Comparison of ENCODE assay signal across 28 cellular contexts in the genomic region with DNA sequence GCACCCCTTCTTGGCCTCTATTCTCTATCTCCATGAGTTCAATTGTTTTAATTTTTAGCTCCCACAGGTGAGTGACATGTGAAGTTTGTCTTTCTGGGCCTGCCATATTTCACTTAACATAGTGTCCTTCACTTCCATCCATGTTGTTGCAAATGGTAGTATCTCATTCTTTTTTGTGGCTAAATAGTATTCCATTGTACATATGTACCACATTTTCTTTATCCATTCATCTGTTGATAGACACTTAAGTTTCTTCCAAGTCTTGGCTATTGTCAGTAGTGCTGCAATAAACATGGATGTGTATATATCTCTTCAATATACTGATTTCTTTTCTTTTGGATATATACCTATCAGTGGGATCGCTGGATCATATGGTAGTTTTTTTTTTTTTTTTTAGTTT.
"Had no signal": no experiment of that assay in that cellular context is flagged by ENCODE, and none has a peak within 500 bp of the region (broad histone marks: within the 10 kb centered on the region; RNA-seq: fewer than 3 reads in every experiment).

No MANE protein-coding gene starts in this region.

- H3K36me3 ChIP-seq: uterus had no signal

- H3K4me1 Mint-ChIP-seq: stimulated activated effector memory CD8-positive, alpha-beta T cell treated with anti-CD3 and anti-CD28 coated beads, Interleukin-12 subunit alpha, Interleukin-12 subunit beta, amount 100 ng/mL, for 72 hours; stimulated activated memory B cell treated with anti-CD40 and anti-IgM and Interleukin-4, amounts not matched to agents 10 μg/mL and 1 μg/mL and 100 μg/mL, for 72 hours; stimulated activated naive CD8-positive, alpha-beta T cell treated with anti-CD3 and anti-CD28 coated beads, Interleukin-15, amount 100 ng/mL, for 72 hours had no signal

- FAIRE-seq: urothelium cell line had no signal

- H3K9me3 ChIP-seq: stomach, testis, thoracic aorta, thyroid gland, tibial artery, transverse colon, upper lobe of left lung, upper lobe of right lung, uterus, vagina had no signal

- H3K9me3 Mint-ChIP-seq: stimulated activated effector memory CD8-positive, alpha-beta T cell treated with anti-CD3 and anti-CD28 coated beads, Interleukin-12 subunit alpha, Interleukin-12 subunit beta, amount 100 ng/mL, for 72 hours; stimulated activated naive CD8-positive, alpha-beta T cell treated with anti-CD3 and anti-CD28 coated beads, Interleukin-15, Interleukin-2, amounts not matched to agents 100 ng/mL and 50 ng/mL, for 24 hours; type B pancreatic cell had no signal

- ATAC-seq: stimulated activated effector memory CD8-positive, alpha-beta T cell treated with anti-CD3 and anti-CD28 coated beads, Interleukin-12 subunit alpha, Interleukin-12 subunit beta, amount 100 ng/mL, for 72 hours; stimulated activated memory B cell treated with anti-CD40 and anti-IgM and Interleukin-4, amounts not matched to agents 10 μg/mL and 1 μg/mL and 100 μg/mL, for 72 hours; stimulated activated naive B cell treated with anti-CD40 and anti-IgM and Interleukin-4, amounts not matched to agents 10 μg/mL and 1 μg/mL and 100 μg/mL, for 72 hours; stimulated activated naive CD8-positive, alpha-beta T cell treated with anti-CD3 and anti-CD28 coated beads, Interleukin-15, amount 100 ng/mL, for 72 hours; stimulated activated naive CD8-positive, alpha-beta T cell treated with anti-CD3 and anti-CD28 coated beads, Interleukin-15, Interleukin-2, amounts not matched to agents 100 U/mL and 50 U/mL, for 24 hours; upper lobe of right lung had no signal

- H3K4me1 ChIP-seq: testis, upper lobe of left lung, uterus had no signal

- H3K27me3 ChIP-seq: stomach, testis, thyroid gland, tibial artery, tibial nerve, transverse colon, upper lobe of left lung, upper lobe of right lung, uterus, vagina had no signal

- H3K4me3 Mint-ChIP-seq: stimulated activated effector memory CD8-positive, alpha-beta T cell treated with anti-CD3 and anti-CD28 coated beads, Interleukin-12 subunit alpha, Interleukin-12 subunit beta, amount 100 ng/mL, for 72 hours; stimulated activated memory B cell treated with anti-CD40 and anti-IgM and Interleukin-4, amounts not matched to agents 10 μg/mL and 1 μg/mL and 100 μg/mL, for 72 hours; stimulated activated naive B cell treated with anti-CD40 and anti-IgM and Interleukin-4, amounts not matched to agents 10 μg/mL and 1 μg/mL and 100 μg/mL, for 72 hours; stimulated activated naive CD8-positive, alpha-beta T cell treated with anti-CD3 and anti-CD28 coated beads, Interleukin-15, amount 100 ng/mL, for 72 hours; stimulated activated naive CD8-positive, alpha-beta T cell treated with anti-CD3 and anti-CD28 coated beads, Interleukin-15, Interleukin-2, amounts not matched to agents 100 ng/mL and 50 ng/mL, for 24 hours; type B pancreatic cell had no signal

- H3K27me3 Mint-ChIP-seq: stimulated activated memory B cell treated with anti-CD40 and anti-IgM and Interleukin-4, amounts not matched to agents 10 μg/mL and 1 μg/mL and 100 μg/mL, for 72 hours; stimulated activated naive B cell treated with anti-CD40 and anti-IgM and Interleukin-4, amounts not matched to agents 10 μg/mL and 1 μg/mL and 100 μg/mL, for 72 hours; stimulated activated naive CD8-positive, alpha-beta T cell treated with anti-CD3 and anti-CD28 coated beads, Interleukin-15, amount 100 ng/mL, for 72 hours; stimulated activated naive CD8-positive, alpha-beta T cell treated with anti-CD3 and anti-CD28 coated beads, Interleukin-15, Interleukin-2, amounts not matched to agents 100 ng/mL and 50 ng/mL, for 24 hours; type B pancreatic cell had no signal

- H3K4me3 ChIP-seq: stomach, testis, thoracic aorta, thyroid gland, tibial artery, tibial nerve, transverse colon, upper lobe of left lung, upper lobe of right lung, uterus, vagina had no signal

- DNase-seq: stimulated activated CD4-positive, alpha-beta T cell treated with anti-CD3 and anti-CD28 coated beads, Interleukin-2, amount 100 ng/mL, for 48 hours; stimulated activated CD4-positive, alpha-beta T cell treated with anti-CD3 and anti-CD28 coated beads, Interleukin-4, amount 100 ng/mL, for 1 hour; stimulated activated CD4-positive, alpha-beta T cell treated with anti-CD3 and anti-CD28 coated beads, Interleukin-4, amount 100 ng/mL, for 24 hours; stimulated activated CD4-positive, alpha-beta T cell treated with anti-CD3 and anti-CD28 coated beads, Interleukin-4, amount 100 ng/mL, for 4 hours; stimulated activated CD8-positive, alpha-beta memory T cell treated with anti-CD3 and anti-CD28 coated beads, Interleukin-4, amount 100 ng/mL, for 48 hours; stimulated activated naive B cell treated with anti-CD40 and anti-IgM and Interleukin-4, amounts not matched to agents 10 μg/mL and 1 μg/mL and 100 μg/mL, for 72 hours; stimulated activated naive CD4-positive, alpha-beta T cell; stimulated activated naive CD4-positive, alpha-beta T cell treated with Interleukin-2 at 50 U/mL for 16 hours; stimulated activated naive CD8-positive, alpha-beta T cell treated with anti-CD3 and anti-CD28 coated beads, Interleukin-15, amount 100 ng/mL, for 72 hours; stimulated activated naive CD8-positive, alpha-beta T cell treated with anti-CD3 and anti-CD28 coated beads, Interleukin-15, Interleukin-2, amounts not matched to agents 100 U/mL and 50 U/mL, for 24 hours; stomach; substantia nigra; testis; thyroid gland; tibial artery; transverse colon; trophoblast cell; upper lobe of left lung; upper lobe of right lung; uterus had no signal

- H3K27ac ChIP-seq: stomach, testis, thoracic aorta, thyroid gland, tibial artery, tibial nerve, transverse colon, upper lobe of left lung, upper lobe of right lung, uterus, vagina had no signal

- H3K27ac Mint-ChIP-seq: stimulated activated effector memory CD8-positive, alpha-beta T cell treated with anti-CD3 and anti-CD28 coated beads, Interleukin-12 subunit alpha, Interleukin-12 subunit beta, amount 100 ng/mL, for 72 hours; stimulated activated memory B cell treated with anti-CD40 and anti-IgM and Interleukin-4, amounts not matched to agents 10 μg/mL and 1 μg/mL and 100 μg/mL, for 72 hours; stimulated activated naive B cell treated with anti-CD40 and anti-IgM and Interleukin-4, amounts not matched to agents 10 μg/mL and 1 μg/mL and 100 μg/mL, for 72 hours; stimulated activated naive CD8-positive, alpha-beta T cell treated with anti-CD3 and anti-CD28 coated beads, Interleukin-15, amount 100 ng/mL, for 72 hours; stimulated activated naive CD8-positive, alpha-beta T cell treated with anti-CD3 and anti-CD28 coated beads, Interleukin-15, Interleukin-2, amounts not matched to agents 100 ng/mL and 50 ng/mL, for 24 hours; type B pancreatic cell had no signal
